Comparison of ENCODE assay signal across 25 cellular contexts in the genomic region with DNA sequence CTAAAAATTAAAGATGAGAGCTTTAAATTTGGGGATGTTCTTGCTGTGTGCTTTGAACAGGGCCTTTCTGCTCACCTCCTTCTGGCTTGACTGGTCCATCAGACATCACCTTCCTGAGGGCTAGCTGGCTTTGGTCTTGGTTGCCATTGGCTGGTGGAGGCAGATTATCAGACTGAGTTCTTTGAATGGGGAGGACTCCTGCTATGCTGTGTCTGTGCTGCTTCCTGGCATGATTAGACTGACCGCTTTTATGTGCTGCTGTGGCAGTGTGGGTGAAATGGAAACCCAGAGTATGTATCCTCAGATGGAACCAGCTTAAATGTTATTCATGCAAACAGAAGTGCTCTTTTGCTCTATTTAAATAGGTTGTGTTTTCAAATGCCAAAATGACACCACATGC.
"Had no signal": no experiment of that assay in that cellular context is flagged by ENCODE, and none has a peak within 500 bp of the region (broad histone marks: within the 10 kb centered on the region; RNA-seq: fewer than 3 reads in every experiment).

No MANE protein-coding gene starts in this region.

- H3K27ac Mint-ChIP-seq: activated CD4-positive, alpha-beta memory T cell treated with anti-CD3 and anti-CD28 coated beads, Interleukin-2, amount 10 ng/mL, durations not matched to agents 7 days and 5 days; activated CD4-positive, alpha-beta T cell treated with anti-CD3 and anti-CD28 coated beads, Interleukin-2, amount 10 ng/mL, durations not matched to agents 7 days and 5 days; activated naive CD4-positive, alpha-beta T cell treated with anti-CD3 and anti-CD28 coated beads, Interleukin-2, amount 10 ng/mL, durations not matched to agents 7 days and 5 days; activated naive CD4-positive, alpha-beta T cell treated with anti-CD3 and anti-CD28 coated beads, Interleukin-2, amount 50 U/mL, for 72 hours; activated naive CD8-positive, alpha-beta T cell treated with anti-CD3 and anti-CD28 coated beads, Interleukin-2, amount 10 ng/mL, durations not matched to agents 7 days and 5 days; activated T-cell treated with anti-CD3 and anti-CD28 coated beads, Interleukin-2, amount 50 U/mL, for 24 hours; activated T-cell treated with anti-CD3 and anti-CD28 coated beads, Interleukin-2, amount 50 U/mL, for 72 hours; brain had no signal

- H3K9me3 Mint-ChIP-seq: activated CD4-positive, alpha-beta memory T cell treated with anti-CD3 and anti-CD28 coated beads, Interleukin-2, amount 10 ng/mL, durations not matched to agents 7 days and 5 days; activated CD4-positive, alpha-beta T cell treated with anti-CD3 and anti-CD28 coated beads, Interleukin-2, amount 10 ng/mL, durations not matched to agents 7 days and 5 days; activated naive CD4-positive, alpha-beta T cell treated with anti-CD3 and anti-CD28 coated beads, Interleukin-2, amount 10 ng/mL, durations not matched to agents 7 days and 5 days; activated naive CD8-positive, alpha-beta T cell treated with anti-CD3 and anti-CD28 coated beads, Interleukin-2, amount 10 ng/mL, durations not matched to agents 7 days and 5 days; activated T-cell treated with anti-CD3 and anti-CD28 coated beads, Interleukin-2, amount 50 U/mL, for 24 hours; brain had no signal

- FAIRE-seq: endometrium, endothelial cell of umbilical vein, frontal cortex had no signal

- ATAC-seq: activated naive CD4-positive, alpha-beta T cell treated with anti-CD3 and anti-CD28 coated beads, Interleukin-2, amount 50 U/mL, for 72 hours; activated T-cell treated with anti-CD3 and anti-CD28 coated beads, Interleukin-2, amount 50 U/mL, for 72 hours; esophagus mucosa had no signal

- H3K4me3 Mint-ChIP-seq: activated CD4-positive, alpha-beta memory T cell treated with anti-CD3 and anti-CD28 coated beads, Interleukin-2, amount 10 ng/mL, durations not matched to agents 7 days and 5 days; activated CD4-positive, alpha-beta T cell treated with anti-CD3 and anti-CD28 coated beads, Interleukin-2, amount 10 ng/mL, durations not matched to agents 7 days and 5 days; activated naive CD4-positive, alpha-beta T cell treated with anti-CD3 and anti-CD28 coated beads, Interleukin-2, amount 10 ng/mL, durations not matched to agents 7 days and 5 days; activated naive CD8-positive, alpha-beta T cell treated with anti-CD3 and anti-CD28 coated beads, Interleukin-2, amount 10 ng/mL, durations not matched to agents 7 days and 5 days; activated T-cell treated with anti-CD3 and anti-CD28 coated beads, Interleukin-2, amount 50 U/mL, for 24 hours; activated T-cell treated with anti-CD3 and anti-CD28 coated beads, Interleukin-2, amount 50 U/mL, for 72 hours; brain had no signal

- DNase-seq: activated CD4-positive, alpha-beta memory T cell treated with anti-CD3 and anti-CD28 coated beads, Interleukin-2, amount 10 ng/mL, durations not matched to agents 7 days and 5 days; activated CD4-positive, alpha-beta T cell treated with anti-CD3 and anti-CD28 coated beads for 1 hour; activated CD4-positive, alpha-beta T cell treated with anti-CD3 and anti-CD28 coated beads for 4 hours; activated CD4-positive, alpha-beta T cell treated with anti-CD3 and anti-CD28 coated beads, Interleukin-2, amount 10 ng/mL, durations not matched to agents 7 days and 5 days; activated CD4-positive, alpha-beta T cell treated with anti-CD3 and anti-CD28 coated beads, Interleukin-2, amount 50 U/mL, for 4 hours; activated CD8-positive, alpha-beta memory T cell treated with anti-CD3 and anti-CD28 coated beads, Interleukin-2, amount 50 U/mL, for 48 hours; activated gamma-delta T cell; activated naive CD4-positive, alpha-beta T cell; activated naive CD4-positive, alpha-beta T cell treated with anti-CD3 and anti-CD28 coated beads, Interleukin-2, amount 10 ng/mL, durations not matched to agents 7 days and 5 days; activated naive CD8-positive, alpha-beta T cell treated with anti-CD3 and anti-CD28 coated beads, Interleukin-2, amount 10 ng/mL, durations not matched to agents 7 days and 5 days; activated T-cell treated with anti-CD3 and anti-CD28 coated beads for 4 hours; activated T-cell treated with anti-CD3 and anti-CD28 coated beads, Interleukin-2, amount 50 U/mL, for 24 hours; activated T-cell treated with anti-CD3 and anti-CD28 coated beads, Interleukin-2, amount 50 U/mL, for 72 hours; central memory CD4-positive, alpha-beta T cell; cerebellar nuclear complex; colonic mucosa; effector CD8-positive, alpha-beta T cell; foreskin fibroblast; T-helper 2 cell had no signal

- H3K27me3 Mint-ChIP-seq: activated CD4-positive, alpha-beta memory T cell treated with anti-CD3 and anti-CD28 coated beads, Interleukin-2, amount 10 ng/mL, durations not matched to agents 7 days and 5 days; activated CD4-positive, alpha-beta T cell treated with anti-CD3 and anti-CD28 coated beads, Interleukin-2, amount 10 ng/mL, durations not matched to agents 7 days and 5 days; activated naive CD4-positive, alpha-beta T cell treated with anti-CD3 and anti-CD28 coated beads, Interleukin-2, amount 10 ng/mL, durations not matched to agents 7 days and 5 days; activated naive CD8-positive, alpha-beta T cell treated with anti-CD3 and anti-CD28 coated beads, Interleukin-2, amount 10 ng/mL, durations not matched to agents 7 days and 5 days; activated T-cell treated with anti-CD3 and anti-CD28 coated beads, Interleukin-2, amount 50 U/mL, for 24 hours; brain had no signal

- H3K4me1 Mint-ChIP-seq: activated CD4-positive, alpha-beta memory T cell treated with anti-CD3 and anti-CD28 coated beads, Interleukin-2, amount 10 ng/mL, durations not matched to agents 7 days and 5 days; activated CD4-positive, alpha-beta T cell treated with anti-CD3 and anti-CD28 coated beads, Interleukin-2, amount 10 ng/mL, durations not matched to agents 7 days and 5 days; activated naive CD4-positive, alpha-beta T cell treated with anti-CD3 and anti-CD28 coated beads, Interleukin-2, amount 10 ng/mL, durations not matched to agents 7 days and 5 days; activated naive CD8-positive, alpha-beta T cell treated with anti-CD3 and anti-CD28 coated beads, Interleukin-2, amount 10 ng/mL, durations not matched to agents 7 days and 5 days; brain had no signal

- H3K36me3 Mint-ChIP-seq: activated naive CD4-positive, alpha-beta T cell treated with anti-CD3 and anti-CD28 coated beads, Interleukin-2, amount 10 ng/mL, durations not matched to agents 7 days and 5 days; activated naive CD4-positive, alpha-beta T cell treated with anti-CD3 and anti-CD28 coated beads, Interleukin-2, amount 50 U/mL, for 72 hours; activated naive CD8-positive, alpha-beta T cell treated with anti-CD3 and anti-CD28 coated beads, Interleukin-2, amount 10 ng/mL, durations not matched to agents 7 days and 5 days had no signal
